8 cellular contexts compared by ENCODE assay signal in the genomic region with DNA sequence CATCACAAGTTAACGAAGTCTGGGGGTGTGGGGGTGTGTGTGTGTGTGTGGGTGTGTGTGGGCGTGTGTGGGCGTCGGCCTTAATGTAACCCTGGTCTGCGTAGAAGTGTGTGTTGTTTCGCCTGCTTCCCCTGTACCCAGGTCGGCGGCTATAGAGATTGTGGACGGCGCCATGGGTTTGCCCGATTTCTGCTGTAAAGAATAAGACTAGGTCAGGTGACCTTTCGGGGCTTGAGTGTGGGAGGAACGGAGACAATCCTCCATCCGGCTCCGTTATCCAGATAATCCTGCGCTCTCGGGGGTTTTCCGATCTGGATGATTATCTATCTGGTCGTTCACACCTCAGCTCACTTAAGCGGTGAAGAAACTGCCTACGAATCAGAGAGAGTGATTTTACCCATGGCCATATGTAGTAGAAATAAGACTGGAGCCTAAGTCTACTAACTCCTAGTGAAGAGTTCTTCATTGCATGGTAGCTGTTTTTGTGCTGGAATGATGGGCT. TPM values are rescaled to one million over a fixed set of nuclear protein-coding genes. Genes with fewer than 3 reads are reported as not detected.
DNase-seq lines count a peak whose midpoint lies in the region; ATAC-seq and TF ChIP-seq lines count a peak whose summit lies in the region.

No MANE protein-coding gene starts in this region.

- no peak overlapping the region for H2BK12ac ChIP-seq in trophoblast cell (ENCODE audit: low read length)

- H3K9me3 Mint-ChIP-seq in activated T-helper 2 cell treated with anti-CD3 and anti-CD28 coated beads, Interferon-gamma antibody, Interleukin-2, Interleukin-4, amounts not matched to agents 10 μg/mL and 5 μg/mL and 100 μg/mL, durations not matched to agents 14 hours and 24 hours and 36 hours, result no peaks in the 10 kb centered on the region
- peaks cover 4% of the 10 kb centered on the region for H3K9me3 Mint-ChIP-seq in glutamatergic neuron (ENCODE audit: unreplicated experiment)

- H3K27me3 ChIP-seq in trophoblast cell (ENCODE audit: insufficient read depth, low read length), result no peaks in the 10 kb centered on the region

- H3K4me1 Mint-ChIP-seq in activated T-helper 2 cell treated with anti-CD3 and anti-CD28 coated beads, Interferon-gamma antibody, Interleukin-2, Interleukin-4, amounts not matched to agents 10 μg/mL and 5 μg/mL and 100 μg/mL, durations not matched to agents 14 hours and 24 hours and 36 hours (ENCODE audit: low read depth), result peaks cover 40% of the 10 kb centered on the region
- H3K4me1 Mint-ChIP-seq in glutamatergic neuron (ENCODE audit: low read depth, unreplicated experiment), result peaks cover 9% of the 10 kb centered on the region

- peak overlapping the region; percentile 1 for H3K14ac ChIP-seq in trophoblast cell (ENCODE audit: low read length)

- DNase-seq in NCI-H2227 (lab: John Stamatoyannopoulos, UW; ENCODE audit: unreplicated experiment) (peak; percentile 62), NCI-H2227 treated with DMSO at 0.1 percent for 48 hours (lab: John Stamatoyannopoulos, UW) (no peak), NCI-H82 treated with DMSO at 0.1 percent for 48 hours (lab: John Stamatoyannopoulos, UW; ENCODE audit: unreplicated experiment) (peak; percentile 50), glutamatergic neuron (peak; percentile 47), trophoblast cell (peak; percentile 47 to 62)
- DNase-seq in activated T-helper 2 cell treated with anti-CD3 and anti-CD28 coated beads, Interferon-gamma antibody, Interleukin-2, Interleukin-4, amounts not matched to agents 10 μg/mL and 5 μg/mL and 100 μg/mL, durations not matched to agents 14 hours and 24 hours and 36 hours (ENCODE audit: low spot score), result peak; percentile 51

- peak overlapping the region; percentile 21 for H2AFZ ChIP-seq in trophoblast cell (ENCODE audit: insufficient read depth, low read length, poor library complexity)

- intact Hi-C loops in activated T-helper 2 cell treated with anti-CD3 and anti-CD28 coated beads, Interferon-gamma antibody, Interleukin-2, Interleukin-4, amounts not matched to agents 10 μg/mL and 5 μg/mL and 100 μg/mL, durations not matched to agents 14 hours and 24 hours and 36 hours (cut with micrococcal nuclease), result loop anchor here (1.0 to 2.0 kb wide), 4 partner anchors 54 to 211 kb away; a partner anchor contains a TSS

- peak overlapping the region; percentile 3 for H4K91ac ChIP-seq in trophoblast cell (ENCODE audit: low read depth, low read length)

- no peaks in the 10 kb centered on the region for H3K9me3 ChIP-seq in trophoblast cell (ENCODE audit: insufficient read depth, low read depth, low read length)

- H2AK5ac ChIP-seq in trophoblast cell (ENCODE audit: low read length), result no peak overlapping the region

- peaks cover 17% of the 10 kb centered on the region for H3K36me3 Mint-ChIP-seq in activated T-helper 2 cell treated with anti-CD3 and anti-CD28 coated beads, Interferon-gamma antibody, Interleukin-2, Interleukin-4, amounts not matched to agents 10 μg/mL and 5 μg/mL and 100 μg/mL, durations not matched to agents 14 hours and 24 hours and 36 hours (ENCODE audit: low read depth)
- no peaks in the 10 kb centered on the region for H3K36me3 Mint-ChIP-seq in glutamatergic neuron (ENCODE audit: unreplicated experiment)

- H3K36me3 ChIP-seq in trophoblast cell (ENCODE audit: control insufficient read depth in 1 of 2, insufficient read depth in 2 of 2, low read length in 2 of 2), result no peaks in the 10 kb centered on the region
- no peaks in the 10 kb centered on the region for H3K36me3 ChIP-seq in urinary bladder (ENCODE audit: insufficient read depth)

- H3K4me2 ChIP-seq in trophoblast cell (ENCODE audit: low read length), result peak overlapping the region; percentile 80

- no CpG with 5 or more reads among the region's 21 CpGs for WGBS in trophoblast cell (ENCODE audit: extremely low coverage, insufficient coverage, insufficient read length)
- under 1% methylated on average over 21 of the region's 21 CpGs for WGBS in urinary bladder

- peak overlapping the region; percentile 98 for H3K27ac Mint-ChIP-seq in activated T-helper 2 cell treated with anti-CD3 and anti-CD28 coated beads, Interferon-gamma antibody, Interleukin-2, Interleukin-4, amounts not matched to agents 10 μg/mL and 5 μg/mL and 100 μg/mL, durations not matched to agents 14 hours and 24 hours and 36 hours
- H3K27ac Mint-ChIP-seq in glutamatergic neuron (ENCODE audit: unreplicated experiment), result peak overlapping the region; percentile 93

- ATAC-seq in HG02798 (IDR thresholded peaks at IDR 0.05; ENCODE audit: poor library complexity, unreplicated experiment), result peak; percentile 18

- H4K8ac ChIP-seq in trophoblast cell (ENCODE audit: low read depth, low read length), result peak overlapping the region; percentile 43

- no peak overlapping the region for H3K23ac ChIP-seq in trophoblast cell (ENCODE audit: low read length)

- peaks cover 7% of the 10 kb centered on the region for H3K79me2 ChIP-seq in trophoblast cell (ENCODE audit: control insufficient read depth, insufficient read depth, low read length, poor library complexity)

- peak overlapping the region; percentile 3 for H4K12ac ChIP-seq in trophoblast cell (ENCODE audit: low read depth, low read length)

- peak overlapping the region; percentile 26 for H3K18ac ChIP-seq in trophoblast cell (ENCODE audit: low read length)

- no peak overlapping the region for H2BK120ac ChIP-seq in trophoblast cell (ENCODE audit: insufficient read depth, low read length, poor library complexity)

- H3K4me1 ChIP-seq in trophoblast cell (ENCODE audit: control insufficient read depth in 1 of 2, insufficient read depth in 2 of 2, low read length in 2 of 2) (no peaks in the 10 kb centered on the region), urinary bladder (ENCODE audit: insufficient read depth) (peaks cover 2% of the 10 kb centered on the region)

- no peak overlapping the region for H2BK5ac ChIP-seq in trophoblast cell (ENCODE audit: low read depth, low read length, poor library complexity)

- H3K4me3 Mint-ChIP-seq in activated T-helper 2 cell treated with anti-CD3 and anti-CD28 coated beads, Interferon-gamma antibody, Interleukin-2, Interleukin-4, amounts not matched to agents 10 μg/mL and 5 μg/mL and 100 μg/mL, durations not matched to agents 14 hours and 24 hours and 36 hours (ENCODE audit: low read depth), result peak overlapping the region; percentile 99
- H3K4me3 Mint-ChIP-seq in glutamatergic neuron (ENCODE audit: unreplicated experiment), result peak overlapping the region; percentile 96

- peaks cover 5% of the 10 kb centered on the region for H3K79me1 ChIP-seq in trophoblast cell (ENCODE audit: low read length)

- H3K9ac ChIP-seq in trophoblast cell (ENCODE audit: low read length), result peak overlapping the region; percentile 88

- H3K4me3 ChIP-seq in trophoblast cell (ENCODE audit: low read depth, low read length), result peak overlapping the region; percentile 90
- peak overlapping the region; percentile 86 for H3K4me3 ChIP-seq in urinary bladder (ENCODE audit: low read depth, low read length)

- peak overlapping the region; percentile 4 for H3K4ac ChIP-seq in trophoblast cell (ENCODE audit: low read depth, low read length)

- TF ChIP-seq CTCF in glutamatergic neuron (IDR thresholded peaks at IDR 0.05; ENCODE audit: partially characterized antibody, unreplicated experiment), result no peak

- H3K27ac ChIP-seq in trophoblast cell (ENCODE audit: low read depth, low read length) (peak overlapping the region; percentile 82), urinary bladder (ENCODE audit: low read depth) (peak overlapping the region; percentile 99)

- H3K27me3 Mint-ChIP-seq in activated T-helper 2 cell treated with anti-CD3 and anti-CD28 coated beads, Interferon-gamma antibody, Interleukin-2, Interleukin-4, amounts not matched to agents 10 μg/mL and 5 μg/mL and 100 μg/mL, durations not matched to agents 14 hours and 24 hours and 36 hours (ENCODE audit: low read depth), result no peaks in the 10 kb centered on the region
- H3K27me3 Mint-ChIP-seq in glutamatergic neuron (ENCODE audit: unreplicated experiment), result no peaks in the 10 kb centered on the region

RNA-seq across cellular contexts. Expression of a gene that starts 0.5 kb away (rescaled TPM):
- total RNA-seq in activated T-helper 2 cell treated with anti-CD3 and anti-CD28 coated beads, Interferon-gamma antibody, Interleukin-2, Interleukin-4, amounts not matched to agents 10 μg/mL and 5 μg/mL and 100 μg/mL, durations not matched to agents 14 hours and 24 hours and 36 hours, result 104 and 108 TPM in 2 replicates
- total RNA-seq in glutamatergic neuron (ENCODE audit: unreplicated experiment) (30.5 TPM), urinary bladder (112 TPM)
- polyA plus RNA-seq in trophoblast cell (2013), result 45.9 and 46.1 TPM in 2 replicates
- 105 TPM for polyA plus RNA-seq in urinary bladder

RNA-seq across cellular contexts. Expression of a gene that starts 0.8 kb away (rescaled TPM):
- 134 and 137 TPM in 2 replicates for total RNA-seq in activated T-helper 2 cell treated with anti-CD3 and anti-CD28 coated beads, Interferon-gamma antibody, Interleukin-2, Interleukin-4, amounts not matched to agents 10 μg/mL and 5 μg/mL and 100 μg/mL, durations not matched to agents 14 hours and 24 hours and 36 hours
- 89.8 TPM for total RNA-seq in glutamatergic neuron (ENCODE audit: unreplicated experiment)
- 73.1 TPM in 2 replicates for polyA plus RNA-seq in trophoblast cell (2013)
- 122 TPM for total RNA-seq in urinary bladder
- 107 TPM for polyA plus RNA-seq in urinary bladder
